ENCODE assay signal across 8 cellular contexts in the genomic region with DNA sequence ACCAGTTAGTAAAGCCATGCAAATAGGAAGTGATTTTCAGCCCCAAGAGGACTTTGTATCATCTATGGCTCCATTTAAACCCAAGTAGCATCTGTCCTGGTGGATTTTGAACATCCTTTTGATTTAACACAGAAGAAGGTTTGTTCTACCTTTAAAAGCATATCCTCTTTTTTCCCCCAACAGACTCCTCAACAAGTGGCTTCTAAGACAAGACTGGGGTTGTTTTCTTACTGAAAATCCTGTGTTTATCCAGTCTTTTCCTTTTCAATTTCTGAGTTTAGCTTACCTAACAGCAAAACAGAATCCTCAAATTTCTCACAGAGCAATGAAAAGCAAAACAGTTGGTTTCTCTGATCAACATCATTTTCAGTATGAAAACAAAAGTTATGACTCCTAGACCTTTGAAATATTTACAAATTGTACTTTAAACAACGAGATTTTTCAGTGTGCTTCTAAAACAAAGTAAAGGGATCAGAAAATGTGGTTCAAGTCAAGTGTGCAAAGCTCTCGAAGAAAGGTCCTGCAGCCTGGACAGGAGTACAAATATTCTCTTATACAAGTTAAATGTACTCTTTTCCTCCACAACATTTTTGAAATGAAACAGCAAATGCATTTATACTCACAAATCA. TPM values are rescaled to one million over a fixed set of nuclear protein-coding genes. Genes with fewer than 3 reads are reported as not detected.
DNase-seq lines count a peak whose midpoint lies in the region; ATAC-seq and TF ChIP-seq lines count a peak whose summit lies in the region.

No MANE protein-coding gene starts in this region.

- H3K9ac ChIP-seq in DND-41 (ENCODE audit: low read depth, low read length) = peak overlapping the region; percentile 4; the same call in 1 of the 2 replicates

- no peaks in the 10 kb centered on the region for H4K20me1 ChIP-seq in DND-41 (ENCODE audit: insufficient read depth, low read length)

- peaks cover 8% of the 10 kb centered on the region; the same call in 1 of the 2 replicates for H3K79me2 ChIP-seq in DND-41 (ENCODE audit: insufficient read depth, low read length)

- H3K36me3 ChIP-seq in DND-41 (ENCODE audit: insufficient read depth, low read length) (no peaks in the 10 kb centered on the region; the same call in 1 of the 2 replicates), SJSA1 (peaks cover 54% of the 10 kb centered on the region), ovary (no peaks in the 10 kb centered on the region)

- TF ChIP-seq EP300 in ovary (IDR thresholded peaks at IDR 0.05) = no peak

- no peak overlapping the region for H3K27ac ChIP-seq in DND-41 (ENCODE audit: low read length)
- H3K27ac ChIP-seq in SJSA1 = peak overlapping the region; percentile 89
- peak overlapping the region in 1 of 2 donors; percentile 28 for H3K27ac ChIP-seq in ovary

- H3K27me3 ChIP-seq in DND-41 (ENCODE audit: insufficient read depth, low read length, poor library complexity) = no peaks in the 10 kb centered on the region
- H3K27me3 ChIP-seq in SJSA1 (replicated peaks) = no peaks in the 10 kb centered on the region
- H3K27me3 ChIP-seq in ovary = no peaks in the 10 kb centered on the region

- DNase-seq in DND-41 (no peak), SJSA1 (ENCODE audit: low read depth in 1 of 2, low spot score in 2 of 2) (peak in 1 of 2 experiments; percentile 31), epithelial cell of proximal tubule (ENCODE audit: low read depth) (no peak), ovary (no peak), NCI-H345 (lab: John Stamatoyannopoulos, UW) (no peak), GDM1 (lab: John Stamatoyannopoulos, UW) (no peak)

- H2AFZ ChIP-seq in DND-41 (ENCODE audit: low read depth, low read length) = no peak overlapping the region

- ATAC-seq in DND-41 (ENCODE audit: insufficient read depth, low read depth) (no peak), GM19463 (IDR thresholded peaks at IDR 0.05; ENCODE audit: unreplicated experiment) (no peak), HG02938 (IDR thresholded peaks at IDR 0.05; ENCODE audit: unreplicated experiment) (no peak)

- intact Hi-C loops in ovary (cut with DNase I) = no loop called here

- TF ChIP-seq POLR2A in ovary (IDR thresholded peaks at IDR 0.05) = no peak

- H3K4me2 ChIP-seq in DND-41 (ENCODE audit: insufficient read depth, low read length) = peak overlapping the region; percentile 95

- TF ChIP-seq CTCF in DND-41 (IDR thresholded peaks at IDR 0.05; ENCODE audit: borderline replicate concordance, extremely low read depth, low read length, poor library complexity, severe bottlenecking) (no peak), epithelial cell of proximal tubule (conservative IDR thresholded peaks at IDR 0.05; ENCODE audit: low read depth, low read length) (no peak), ovary (IDR thresholded peaks at IDR 0.05) (no peak)

- peak overlapping the region in 1 of 2 experiments; percentile 22; a peak in 1 of 4 replicates for H3K4me3 ChIP-seq in DND-41 (ENCODE audit: low read depth in 1 of 2, low read length in 2 of 2)
- H3K4me3 ChIP-seq in SJSA1 = peak overlapping the region; percentile 71
- peak overlapping the region; percentile 96 for H3K4me3 ChIP-seq in epithelial cell of proximal tubule (ENCODE audit: low read depth, low read length)
- H3K4me3 ChIP-seq in ovary = peak overlapping the region; percentile 56

- H3K4me1 ChIP-seq in DND-41 (ENCODE audit: insufficient read depth, low read length) = peaks cover 39% of the 10 kb centered on the region
- peaks cover 53% of the 10 kb centered on the region for H3K4me1 ChIP-seq in SJSA1 (replicated peaks)
- peaks cover 3% of the 10 kb centered on the region for H3K4me1 ChIP-seq in ovary (ENCODE audit: insufficient read depth)

- H3K9me3 ChIP-seq in DND-41 (ENCODE audit: insufficient read depth, low read length, severe bottlenecking) = no peaks in the 10 kb centered on the region
- H3K9me3 ChIP-seq in SJSA1 (replicated peaks) = no peaks in the 10 kb centered on the region
- H3K9me3 ChIP-seq in ovary = no peaks in the 10 kb centered on the region

- 5 to 21% (median 9%) methylated on average over 2 of the region's 2 CpGs for WGBS in ovary, 3 donors

RNA-seq across cellular contexts. Expression of gene PHLDA1, which starts 2.8 kb away (rescaled TPM):
- total RNA-seq in SJSA1 (2014; rRNA removed; shearing (Covaris generic)) = 19.5 and 23.6 TPM in 2 replicates
- total RNA-seq in epithelial cell of proximal tubule = 74.3 and 89.0 TPM in 2 replicates
- total RNA-seq in ovary = 10 to 100 TPM in 6 of 7 donors, 1 to 10 TPM in 1; 3.8 to 37.7 (median 19.6) TPM
- polyA plus RNA-seq in ovary = 10 to 100 TPM; 11.4 to 13.1 TPM

RNA-seq across cellular contexts. Expression of gene NAP1L1, which starts 55.7 kb away (rescaled TPM):
- 287 and 521 TPM in 2 replicates for total RNA-seq in SJSA1 (2014; rRNA removed; shearing (Covaris generic))
- total RNA-seq in epithelial cell of proximal tubule (393 and 473 TPM in 2 replicates), ovary (1,000 to 10,000 TPM in 1 of 7 donors, 100 to 1,000 TPM in 6; 500 to 1,115 (median 750) TPM)
- 100 to 1,000 TPM; 575 to 820 TPM for polyA plus RNA-seq in ovary
